Comparison of ENCODE assay signal across 1 cellular context in the genomic region with DNA sequence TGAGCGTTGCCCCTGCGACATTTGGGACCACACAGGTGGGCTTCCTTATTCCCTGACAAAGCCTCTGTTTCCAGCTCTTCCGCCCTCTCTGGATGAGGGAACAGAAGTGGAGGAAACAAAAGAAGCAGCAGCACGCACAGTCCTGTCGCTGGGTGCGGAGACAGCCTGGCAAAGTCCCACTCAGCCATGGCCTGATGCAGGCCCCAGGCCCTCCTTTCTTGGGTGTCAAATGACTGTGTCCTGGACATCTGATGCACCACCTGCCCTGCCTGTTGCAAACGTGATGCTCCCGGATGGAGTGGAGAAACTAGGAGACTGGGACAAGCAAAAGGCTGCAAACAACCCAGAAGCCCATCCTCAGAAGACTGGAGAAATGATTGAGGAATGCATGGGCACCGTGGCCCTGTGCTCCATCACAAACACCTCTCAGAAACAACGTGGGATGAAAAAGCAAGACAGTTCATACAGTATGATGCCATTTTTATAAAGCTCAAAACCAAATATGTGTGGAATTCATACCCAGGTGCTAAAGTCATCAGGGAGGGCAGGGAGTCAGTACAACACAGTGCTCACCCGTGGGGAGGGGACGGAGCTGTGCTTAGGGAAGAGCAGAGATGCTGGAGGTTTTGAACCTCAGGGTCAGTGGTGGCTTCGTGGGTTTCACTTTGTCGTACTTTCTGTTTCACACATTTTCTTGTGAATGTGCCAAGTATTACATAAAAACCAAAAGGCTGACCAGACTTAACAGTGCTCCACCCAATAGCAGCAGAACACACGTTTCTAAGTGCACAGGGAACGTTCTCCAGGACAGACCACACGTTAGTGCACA.
TF ChIP-seq lines count a peak whose summit lies in the region.

No MANE protein-coding gene starts in this region.

TF ChIP-seq in GM23338, 12 proteins besides CTCF, POLR2A, EP300 and RAD21 (continued from another document):
- TF ChIP-seq, protein P1, sequence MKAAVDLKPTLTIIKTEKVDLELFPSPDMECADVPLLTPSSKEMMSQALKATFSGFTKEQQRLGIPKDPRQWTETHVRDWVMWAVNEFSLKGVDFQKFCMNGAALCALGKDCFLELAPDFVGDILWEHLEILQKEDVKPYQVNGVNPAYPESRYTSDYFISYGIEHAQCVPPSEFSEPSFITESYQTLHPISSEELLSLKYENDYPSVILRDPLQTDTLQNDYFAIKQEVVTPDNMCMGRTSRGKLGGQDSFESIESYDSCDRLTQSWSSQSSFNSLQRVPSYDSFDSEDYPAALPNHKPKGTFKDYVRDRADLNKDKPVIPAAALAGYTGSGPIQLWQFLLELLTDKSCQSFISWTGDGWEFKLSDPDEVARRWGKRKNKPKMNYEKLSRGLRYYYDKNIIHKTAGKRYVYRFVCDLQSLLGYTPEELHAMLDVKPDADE (IDR thresholded peaks at IDR 0.05), result no peak
- TF ChIP-seq, protein P2, sequence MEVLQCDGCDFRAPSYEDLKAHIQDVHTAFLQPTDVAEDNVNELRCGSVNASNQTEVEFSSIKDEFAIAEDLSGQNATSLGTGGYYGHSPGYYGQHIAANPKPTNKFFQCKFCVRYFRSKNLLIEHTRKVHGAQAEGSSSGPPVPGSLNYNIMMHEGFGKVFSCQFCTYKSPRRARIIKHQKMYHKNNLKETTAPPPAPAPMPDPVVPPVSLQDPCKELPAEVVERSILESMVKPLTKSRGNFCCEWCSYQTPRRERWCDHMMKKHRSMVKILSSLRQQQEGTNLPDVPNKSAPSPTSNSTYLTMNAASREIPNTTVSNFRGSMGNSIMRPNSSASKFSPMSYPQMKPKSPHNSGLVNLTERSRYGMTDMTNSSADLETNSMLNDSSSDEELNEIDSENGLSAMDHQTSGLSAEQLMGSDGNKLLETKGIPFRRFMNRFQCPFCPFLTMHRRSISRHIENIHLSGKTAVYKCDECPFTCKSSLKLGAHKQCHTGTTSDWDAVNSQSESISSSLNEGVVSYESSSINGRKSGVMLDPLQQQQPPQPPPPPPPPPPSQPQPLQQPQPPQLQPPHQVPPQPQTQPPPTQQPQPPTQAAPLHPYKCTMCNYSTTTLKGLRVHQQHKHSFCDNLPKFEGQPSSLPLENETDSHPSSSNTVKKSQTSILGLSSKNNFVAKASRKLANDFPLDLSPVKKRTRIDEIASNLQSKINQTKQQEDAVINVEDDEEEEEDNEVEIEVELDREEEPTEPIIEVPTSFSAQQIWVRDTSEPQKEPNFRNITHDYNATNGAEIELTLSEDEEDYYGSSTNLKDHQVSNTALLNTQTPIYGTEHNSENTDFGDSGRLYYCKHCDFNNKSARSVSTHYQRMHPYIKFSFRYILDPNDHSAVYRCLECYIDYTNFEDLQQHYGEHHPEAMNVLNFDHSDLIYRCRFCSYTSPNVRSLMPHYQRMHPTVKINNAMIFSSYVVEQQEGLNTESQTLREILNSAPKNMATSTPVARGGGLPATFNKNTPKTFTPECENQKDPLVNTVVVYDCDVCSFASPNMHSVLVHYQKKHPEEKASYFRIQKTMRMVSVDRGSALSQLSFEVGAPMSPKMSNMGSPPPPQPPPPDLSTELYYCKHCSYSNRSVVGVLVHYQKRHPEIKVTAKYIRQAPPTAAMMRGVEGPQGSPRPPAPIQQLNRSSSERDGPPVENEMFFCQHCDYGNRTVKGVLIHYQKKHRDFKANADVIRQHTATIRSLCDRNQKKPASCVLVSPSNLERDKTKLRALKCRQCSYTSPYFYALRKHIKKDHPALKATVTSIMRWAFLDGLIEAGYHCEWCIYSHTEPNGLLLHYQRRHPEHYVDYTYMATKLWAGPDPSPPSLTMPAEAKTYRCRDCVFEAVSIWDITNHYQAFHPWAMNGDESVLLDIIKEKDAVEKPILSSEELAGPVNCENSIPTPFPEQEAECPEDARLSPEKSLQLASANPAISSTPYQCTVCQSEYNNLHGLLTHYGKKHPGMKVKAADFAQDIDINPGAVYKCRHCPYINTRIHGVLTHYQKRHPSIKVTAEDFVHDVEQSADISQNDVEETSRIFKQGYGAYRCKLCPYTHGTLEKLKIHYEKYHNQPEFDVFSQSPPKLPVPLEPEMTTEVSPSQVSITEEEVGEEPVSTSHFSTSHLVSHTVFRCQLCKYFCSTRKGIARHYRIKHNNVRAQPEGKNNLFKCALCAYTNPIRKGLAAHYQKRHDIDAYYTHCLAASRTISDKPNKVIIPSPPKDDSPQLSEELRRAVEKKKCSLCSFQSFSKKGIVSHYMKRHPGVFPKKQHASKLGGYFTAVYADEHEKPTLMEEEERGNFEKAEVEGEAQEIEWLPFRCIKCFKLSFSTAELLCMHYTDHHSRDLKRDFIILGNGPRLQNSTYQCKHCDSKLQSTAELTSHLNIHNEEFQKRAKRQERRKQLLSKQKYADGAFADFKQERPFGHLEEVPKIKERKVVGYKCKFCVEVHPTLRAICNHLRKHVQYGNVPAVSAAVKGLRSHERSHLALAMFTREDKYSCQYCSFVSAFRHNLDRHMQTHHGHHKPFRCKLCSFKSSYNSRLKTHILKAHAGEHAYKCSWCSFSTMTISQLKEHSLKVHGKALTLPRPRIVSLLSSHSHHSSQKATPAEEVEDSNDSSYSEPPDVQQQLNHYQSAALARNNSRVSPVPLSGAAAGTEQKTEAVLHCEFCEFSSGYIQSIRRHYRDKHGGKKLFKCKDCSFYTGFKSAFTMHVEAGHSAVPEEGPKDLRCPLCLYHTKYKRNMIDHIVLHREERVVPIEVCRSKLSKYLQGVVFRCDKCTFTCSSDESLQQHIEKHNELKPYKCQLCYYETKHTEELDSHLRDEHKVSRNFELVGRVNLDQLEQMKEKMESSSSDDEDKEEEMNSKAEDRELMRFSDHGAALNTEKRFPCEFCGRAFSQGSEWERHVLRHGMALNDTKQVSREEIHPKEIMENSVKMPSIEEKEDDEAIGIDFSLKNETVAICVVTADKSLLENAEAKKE (CRISPR knock-in tag; IDR thresholded peaks at IDR 0.05), result no peak
- TF ChIP-seq JUNB (IDR thresholded peaks at IDR 0.05; ENCODE audit: unreplicated experiment) (no peak), EZH2phosphoT487 (IDR thresholded peaks at IDR 0.05; ENCODE audit: unreplicated experiment) (no peak)
